Comparison of ENCODE assay signal across 1 cellular context in genomic region chr7:141737118-141737835, GRCh38.
A peak's percentile ranks its signal among the peaks of the same experiment; 100 is the strongest.
TF ChIP-seq lines count a peak whose summit lies in the region.

No MANE protein-coding gene starts in this region.

TF ChIP-seq in HepG2, 621 proteins besides CTCF, POLR2A, EP300 and RAD21 (continues in another document):
- TF ChIP-seq FOXA3 (CRISPR knock-in tag; IDR thresholded peaks at IDR 0.05) (0 out of 2 replicates have a peak, but pooled peaks have one; percentile 36), ATF7 (IDR thresholded peaks at IDR 0.05) (peak; percentile 69), ATF7 (CRISPR knock-in tag; IDR thresholded peaks at IDR 0.05) (no peak), ZFX (CRISPR knock-in tag; IDR thresholded peaks at IDR 0.05; ENCODE audit: low read depth) (peak; percentile 22; the same call in 1 of the 2 replicates), CEBPB (IDR thresholded peaks at IDR 0.05; ENCODE audit: borderline replicate concordance, low read depth, low read length) (peak; percentile 82; the same call in 1 of the 2 replicates), ZNF20 (CRISPR knock-in tag; IDR thresholded peaks at IDR 0.05) (no peak), FOXK1 (CRISPR knock-in tag; IDR thresholded peaks at IDR 0.05; ENCODE audit: borderline replicate concordance, low read depth) (0 out of 2 replicates have a peak, but pooled peaks have one; percentile 15), MED13 (CRISPR knock-in tag; IDR thresholded peaks at IDR 0.05) (no peak), SCMH1 (CRISPR knock-in tag; IDR thresholded peaks at IDR 0.05; ENCODE audit: borderline replicate concordance) (no peak), ZNF337 (CRISPR knock-in tag; IDR thresholded peaks at IDR 0.05; ENCODE audit: borderline replicate concordance, low read depth) (no peak), FOXA1 (IDR thresholded peaks at IDR 0.05) (no peak), FOXA1 (CRISPR knock-in tag; IDR thresholded peaks at IDR 0.05) (0 out of 2 replicates have a peak, but pooled peaks have one; percentile 6), FOSL1 (CRISPR knock-in tag; IDR thresholded peaks at IDR 0.05; ENCODE audit: borderline replicate concordance) (no peak), ZNF468 (CRISPR knock-in tag; IDR thresholded peaks at IDR 0.05) (no peak), ZNF432 (CRISPR knock-in tag; IDR thresholded peaks at IDR 0.05; ENCODE audit: borderline replicate concordance) (no peak), HDAC6 (IDR thresholded peaks at IDR 0.05; ENCODE audit: low read depth, low read length) (no peak), SNRNP70 (IDR thresholded peaks at IDR 0.05; ENCODE audit: low read depth, low read length) (no peak), NFKB2 (CRISPR knock-in tag; IDR thresholded peaks at IDR 0.05; ENCODE audit: borderline replicate concordance) (no peak), ZNF720 (CRISPR knock-in tag; IDR thresholded peaks at IDR 0.05) (no peak), TGIF2 (CRISPR knock-in tag; IDR thresholded peaks at IDR 0.05) (0 out of 2 replicates have a peak, but pooled peaks have one; percentile 27), ZNF713 (CRISPR knock-in tag; IDR thresholded peaks at IDR 0.05) (no peak), HOXD1 (CRISPR knock-in tag; IDR thresholded peaks at IDR 0.05) (no peak), CEBPG (CRISPR knock-in tag; IDR thresholded peaks at IDR 0.05) (peak; percentile 86), NFYB (CRISPR knock-in tag; IDR thresholded peaks at IDR 0.05) (no peak), ZNF75D (CRISPR knock-in tag; IDR thresholded peaks at IDR 0.05; ENCODE audit: borderline replicate concordance) (no peak), ZNF512B (CRISPR knock-in tag; IDR thresholded peaks at IDR 0.05; ENCODE audit: borderline replicate concordance) (no peak), ZNF850 (CRISPR knock-in tag; conservative IDR thresholded peaks at IDR 0.05) (no peak), ZFY (CRISPR knock-in tag; IDR thresholded peaks at IDR 0.05) (peak; percentile 24; the same call in 1 of the 2 replicates), THYN1 (CRISPR knock-in tag; IDR thresholded peaks at IDR 0.05; ENCODE audit: borderline replicate concordance, low read depth) (no peak), MED1 (CRISPR knock-in tag; IDR thresholded peaks at IDR 0.05) (peak; percentile 10; the same call in 1 of the 2 replicates), ZNF547 (CRISPR knock-in tag; IDR thresholded peaks at IDR 0.05) (no peak), KMT2A (CRISPR knock-in tag; IDR thresholded peaks at IDR 0.05) (no peak), NBN (conservative IDR thresholded peaks at IDR 0.05) (no peak), ZNF747 (CRISPR knock-in tag; IDR thresholded peaks at IDR 0.05; ENCODE audit: borderline replicate concordance) (no peak), AGO1 (IDR thresholded peaks at IDR 0.05; ENCODE audit: low read depth, low read length, poor library complexity, severe bottlenecking) (no peak), ZNF709 (CRISPR knock-in tag; IDR thresholded peaks at IDR 0.05) (no peak)
- TF ChIP-seq, protein P1, sequence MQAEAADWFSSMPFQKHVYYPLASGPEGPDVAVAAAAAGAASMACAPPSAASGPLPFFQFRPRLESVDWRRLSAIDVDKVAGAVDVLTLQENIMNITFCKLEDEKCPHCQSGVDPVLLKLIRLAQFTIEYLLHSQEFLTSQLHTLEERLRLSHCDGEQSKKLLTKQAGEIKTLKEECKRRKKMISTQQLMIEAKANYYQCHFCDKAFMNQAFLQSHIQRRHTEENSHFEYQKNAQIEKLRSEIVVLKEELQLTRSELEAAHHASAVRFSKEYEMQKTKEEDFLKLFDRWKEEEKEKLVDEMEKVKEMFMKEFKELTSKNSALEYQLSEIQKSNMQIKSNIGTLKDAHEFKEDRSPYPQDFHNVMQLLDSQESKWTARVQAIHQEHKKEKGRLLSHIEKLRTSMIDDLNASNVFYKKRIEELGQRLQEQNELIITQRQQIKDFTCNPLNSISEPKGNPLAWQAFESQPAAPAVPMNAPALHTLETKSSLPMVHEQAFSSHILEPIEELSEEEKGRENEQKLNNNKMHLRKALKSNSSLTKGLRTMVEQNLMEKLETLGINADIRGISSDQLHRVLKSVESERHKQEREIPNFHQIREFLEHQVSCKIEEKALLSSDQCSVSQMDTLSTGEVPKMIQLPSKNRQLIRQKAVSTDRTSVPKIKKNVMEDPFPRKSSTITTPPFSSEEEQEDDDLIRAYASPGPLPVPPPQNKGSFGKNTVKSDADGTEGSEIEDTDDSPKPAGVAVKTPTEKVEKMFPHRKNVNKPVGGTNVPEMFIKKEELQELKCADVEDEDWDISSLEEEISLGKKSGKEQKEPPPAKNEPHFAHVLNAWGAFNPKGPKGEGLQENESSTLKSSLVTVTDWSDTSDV (CRISPR knock-in tag; IDR thresholded peaks at IDR 0.05), result no peak
- TF ChIP-seq, protein P2, sequence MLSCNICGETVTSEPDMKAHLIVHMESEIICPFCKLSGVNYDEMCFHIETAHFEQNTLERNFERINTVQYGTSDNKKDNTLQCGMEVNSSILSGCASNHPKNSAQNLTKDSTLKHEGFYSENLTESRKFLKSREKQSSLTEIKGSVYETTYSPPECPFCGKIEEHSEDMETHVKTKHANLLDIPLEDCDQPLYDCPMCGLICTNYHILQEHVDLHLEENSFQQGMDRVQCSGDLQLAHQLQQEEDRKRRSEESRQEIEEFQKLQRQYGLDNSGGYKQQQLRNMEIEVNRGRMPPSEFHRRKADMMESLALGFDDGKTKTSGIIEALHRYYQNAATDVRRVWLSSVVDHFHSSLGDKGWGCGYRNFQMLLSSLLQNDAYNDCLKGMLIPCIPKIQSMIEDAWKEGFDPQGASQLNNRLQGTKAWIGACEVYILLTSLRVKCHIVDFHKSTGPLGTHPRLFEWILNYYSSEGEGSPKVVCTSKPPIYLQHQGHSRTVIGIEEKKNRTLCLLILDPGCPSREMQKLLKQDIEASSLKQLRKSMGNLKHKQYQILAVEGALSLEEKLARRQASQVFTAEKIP (CRISPR knock-in tag; IDR thresholded peaks at IDR 0.05; ENCODE audit: borderline replicate concordance), result no peak
- TF ChIP-seq, protein P3, sequence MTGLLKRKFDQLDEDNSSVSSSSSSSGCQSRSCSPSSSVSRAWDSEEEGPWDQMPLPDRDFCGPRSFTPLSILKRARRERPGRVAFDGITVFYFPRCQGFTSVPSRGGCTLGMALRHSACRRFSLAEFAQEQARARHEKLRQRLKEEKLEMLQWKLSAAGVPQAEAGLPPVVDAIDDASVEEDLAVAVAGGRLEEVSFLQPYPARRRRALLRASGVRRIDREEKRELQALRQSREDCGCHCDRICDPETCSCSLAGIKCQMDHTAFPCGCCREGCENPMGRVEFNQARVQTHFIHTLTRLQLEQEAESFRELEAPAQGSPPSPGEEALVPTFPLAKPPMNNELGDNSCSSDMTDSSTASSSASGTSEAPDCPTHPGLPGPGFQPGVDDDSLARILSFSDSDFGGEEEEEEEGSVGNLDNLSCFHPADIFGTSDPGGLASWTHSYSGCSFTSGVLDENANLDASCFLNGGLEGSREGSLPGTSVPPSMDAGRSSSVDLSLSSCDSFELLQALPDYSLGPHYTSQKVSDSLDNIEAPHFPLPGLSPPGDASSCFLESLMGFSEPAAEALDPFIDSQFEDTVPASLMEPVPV (CRISPR knock-in tag; IDR thresholded peaks at IDR 0.05), result no peak
- TF ChIP-seq, protein P4, sequence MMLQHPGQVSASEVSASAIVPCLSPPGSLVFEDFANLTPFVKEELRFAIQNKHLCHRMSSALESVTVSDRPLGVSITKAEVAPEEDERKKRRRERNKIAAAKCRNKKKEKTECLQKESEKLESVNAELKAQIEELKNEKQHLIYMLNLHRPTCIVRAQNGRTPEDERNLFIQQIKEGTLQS (CRISPR knock-in tag; IDR thresholded peaks at IDR 0.05), result 0 out of 2 replicates have a peak, but pooled peaks have one; percentile 29
- TF ChIP-seq, protein P5, sequence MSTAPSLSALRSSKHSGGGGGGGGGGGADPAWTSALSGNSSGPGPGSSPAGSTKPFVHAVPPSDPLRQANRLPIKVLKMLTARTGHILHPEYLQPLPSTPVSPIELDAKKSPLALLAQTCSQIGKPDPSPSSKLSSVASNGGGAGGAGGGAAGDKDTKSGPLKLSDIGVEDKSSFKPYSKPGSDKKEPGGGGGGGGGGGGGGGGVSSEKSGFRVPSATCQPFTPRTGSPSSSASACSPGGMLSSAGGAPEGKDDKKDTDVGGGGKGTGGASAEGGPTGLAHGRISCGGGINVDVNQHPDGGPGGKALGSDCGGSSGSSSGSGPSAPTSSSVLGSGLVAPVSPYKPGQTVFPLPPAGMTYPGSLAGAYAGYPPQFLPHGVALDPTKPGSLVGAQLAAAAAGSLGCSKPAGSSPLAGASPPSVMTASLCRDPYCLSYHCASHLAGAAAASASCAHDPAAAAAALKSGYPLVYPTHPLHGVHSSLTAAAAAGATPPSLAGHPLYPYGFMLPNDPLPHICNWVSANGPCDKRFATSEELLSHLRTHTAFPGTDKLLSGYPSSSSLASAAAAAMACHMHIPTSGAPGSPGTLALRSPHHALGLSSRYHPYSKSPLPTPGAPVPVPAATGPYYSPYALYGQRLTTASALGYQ (CRISPR knock-in tag; IDR thresholded peaks at IDR 0.05), result no peak
- TF ChIP-seq, protein P6, sequence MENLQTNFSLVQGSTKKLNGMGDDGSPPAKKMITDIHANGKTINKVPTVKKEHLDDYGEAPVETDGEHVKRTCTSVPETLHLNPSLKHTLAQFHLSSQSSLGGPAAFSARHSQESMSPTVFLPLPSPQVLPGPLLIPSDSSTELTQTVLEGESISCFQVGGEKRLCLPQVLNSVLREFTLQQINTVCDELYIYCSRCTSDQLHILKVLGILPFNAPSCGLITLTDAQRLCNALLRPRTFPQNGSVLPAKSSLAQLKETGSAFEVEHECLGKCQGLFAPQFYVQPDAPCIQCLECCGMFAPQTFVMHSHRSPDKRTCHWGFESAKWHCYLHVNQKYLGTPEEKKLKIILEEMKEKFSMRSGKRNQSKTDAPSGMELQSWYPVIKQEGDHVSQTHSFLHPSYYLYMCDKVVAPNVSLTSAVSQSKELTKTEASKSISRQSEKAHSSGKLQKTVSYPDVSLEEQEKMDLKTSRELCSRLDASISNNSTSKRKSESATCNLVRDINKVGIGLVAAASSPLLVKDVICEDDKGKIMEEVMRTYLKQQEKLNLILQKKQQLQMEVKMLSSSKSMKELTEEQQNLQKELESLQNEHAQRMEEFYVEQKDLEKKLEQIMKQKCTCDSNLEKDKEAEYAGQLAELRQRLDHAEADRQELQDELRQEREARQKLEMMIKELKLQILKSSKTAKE (CRISPR knock-in tag; IDR thresholded peaks at IDR 0.05; ENCODE audit: borderline replicate concordance), result no peak
- TF ChIP-seq, protein P7, sequence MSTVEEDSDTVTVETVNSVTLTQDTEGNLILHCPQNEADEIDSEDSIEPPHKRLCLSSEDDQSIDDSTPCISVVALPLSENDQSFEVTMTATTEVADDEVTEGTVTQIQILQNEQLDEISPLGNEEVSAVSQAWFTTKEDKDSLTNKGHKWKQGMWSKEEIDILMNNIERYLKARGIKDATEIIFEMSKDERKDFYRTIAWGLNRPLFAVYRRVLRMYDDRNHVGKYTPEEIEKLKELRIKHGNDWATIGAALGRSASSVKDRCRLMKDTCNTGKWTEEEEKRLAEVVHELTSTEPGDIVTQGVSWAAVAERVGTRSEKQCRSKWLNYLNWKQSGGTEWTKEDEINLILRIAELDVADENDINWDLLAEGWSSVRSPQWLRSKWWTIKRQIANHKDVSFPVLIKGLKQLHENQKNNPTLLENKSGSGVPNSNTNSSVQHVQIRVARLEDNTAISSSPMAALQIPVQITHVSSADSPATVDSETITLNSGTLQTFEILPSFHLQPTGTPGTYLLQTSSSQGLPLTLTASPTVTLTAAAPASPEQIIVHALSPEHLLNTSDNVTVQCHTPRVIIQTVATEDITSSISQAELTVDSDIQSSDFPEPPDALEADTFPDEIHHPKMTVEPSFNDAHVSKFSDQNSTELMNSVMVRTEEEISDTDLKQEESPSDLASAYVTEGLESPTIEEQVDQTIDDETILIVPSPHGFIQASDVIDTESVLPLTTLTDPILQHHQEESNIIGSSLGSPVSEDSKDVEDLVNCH (CRISPR knock-in tag; IDR thresholded peaks at IDR 0.05), result no peak
- TF ChIP-seq, protein P8, sequence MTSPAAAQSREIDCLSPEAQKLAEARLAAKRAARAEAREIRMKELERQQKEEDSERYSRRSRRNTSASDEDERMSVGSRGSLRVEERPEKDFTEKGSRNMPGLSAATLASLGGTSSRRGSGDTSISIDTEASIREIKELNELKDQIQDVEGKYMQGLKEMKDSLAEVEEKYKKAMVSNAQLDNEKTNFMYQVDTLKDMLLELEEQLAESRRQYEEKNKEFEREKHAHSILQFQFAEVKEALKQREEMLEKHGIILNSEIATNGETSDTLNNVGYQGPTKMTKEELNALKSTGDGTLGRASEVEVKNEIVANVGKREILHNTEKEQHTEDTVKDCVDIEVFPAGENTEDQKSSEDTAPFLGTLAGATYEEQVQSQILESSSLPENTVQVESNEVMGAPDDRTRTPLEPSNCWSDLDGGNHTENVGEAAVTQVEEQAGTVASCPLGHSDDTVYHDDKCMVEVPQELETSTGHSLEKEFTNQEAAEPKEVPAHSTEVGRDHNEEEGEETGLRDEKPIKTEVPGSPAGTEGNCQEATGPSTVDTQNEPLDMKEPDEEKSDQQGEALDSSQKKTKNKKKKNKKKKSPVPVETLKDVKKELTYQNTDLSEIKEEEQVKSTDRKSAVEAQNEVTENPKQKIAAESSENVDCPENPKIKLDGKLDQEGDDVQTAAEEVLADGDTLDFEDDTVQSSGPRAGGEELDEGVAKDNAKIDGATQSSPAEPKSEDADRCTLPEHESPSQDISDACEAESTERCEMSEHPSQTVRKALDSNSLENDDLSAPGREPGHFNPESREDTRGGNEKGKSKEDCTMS (CRISPR knock-in tag; conservative IDR thresholded peaks at IDR 0.05), result no peak
